Comparison of ENCODE assay signal across 15 cellular contexts in the genomic region with DNA sequence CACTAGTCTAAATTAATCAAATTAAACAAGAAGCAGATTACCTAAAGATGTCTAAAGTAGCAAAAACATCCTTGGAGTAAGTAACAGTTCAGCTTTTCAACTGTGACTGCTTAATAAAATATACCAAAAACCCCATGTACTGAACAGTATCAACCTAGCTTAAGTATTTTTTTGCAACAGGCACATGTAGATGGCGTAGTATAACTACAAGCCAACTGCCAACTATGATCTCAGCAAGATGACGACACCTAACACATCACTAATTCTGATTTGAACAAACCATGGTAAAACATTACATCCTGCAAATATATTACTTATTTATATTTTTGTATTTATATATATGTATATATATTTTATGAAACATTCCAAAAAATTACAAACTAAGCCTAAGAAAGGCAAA. TPM values are rescaled to one million over a fixed set of nuclear protein-coding genes. Genes with fewer than 3 reads are reported as not detected.
DNase-seq lines count a peak whose midpoint lies in the region; ATAC-seq, FAIRE-seq and TF ChIP-seq lines count a peak whose summit lies in the region.
"Had no signal": no experiment of that assay in that cellular context is flagged by ENCODE, and none has a peak within 500 bp of the region (broad histone marks: within the 10 kb centered on the region; RNA-seq: fewer than 3 reads in every experiment).

No MANE protein-coding gene starts in this region.

- FAIRE-seq in A549 (lab: Jason Lieb, UNC) = no peak
- peak; percentile 74 for FAIRE-seq in GM12891 (lab: Jason Lieb, UNC)

- peak; percentile 10 to 14; a peak in 1 of 5 replicates for TF ChIP-seq RAD21 in A549 (conservative IDR thresholded peaks at IDR 0.05 in 1 of 2, IDR thresholded peaks at IDR 0.05 in 1 of 2)

- DNase-seq in A549 (ENCODE audit: low read depth in 1 of 2, low spot score in 1 of 2) = peak in 1 of 2 experiments; percentile 20
- DNase-seq in GM12891 (ENCODE audit: insufficient read length, low spot score) = no peak
- DNase-seq in amniotic epithelial cell (ENCODE audit: low read depth) = peak; percentile 71
- peak; percentile 59 for DNase-seq in fibroblast of the aortic adventitia (ENCODE audit: low read depth)
- no peak for DNase-seq in prostate gland (ENCODE audit: low spot score)
- no peak for DNase-seq in stimulated activated CD4-positive, alpha-beta T cell treated with anti-CD3 and anti-CD28 coated beads, Interleukin-12 subunit alpha, Interleukin-12 subunit beta, amount 100 ng/mL, for 4 hours
- no peak for DNase-seq in SKM-1 treated with dmso at 0.1 percent for 144 hours (lab: John Stamatoyannopoulos, UW; ENCODE audit: unreplicated experiment)
- DNase-seq in medulla oblongata (ENCODE audit: extremely low spot score) = no peak
- DNase-seq: activated naive CD8-positive, alpha-beta T cell treated with anti-CD3 and anti-CD28 coated beads, Interleukin-2, amount 10 ng/mL, durations not matched to agents 7 days and 5 days; head of caudate nucleus; left cardiac atrium; naive B cell; NCI-H2029 treated with DMSO at 0.1 percent for 48 hours; NK-92 treated with Interleukin-12 subunit alpha and Interleukin-12 subunit beta, amount 100 ng/mL, for 24 hours; WERI-Rb-1 had no signal

- no peaks in the 10 kb centered on the region for H3K36me3 ChIP-seq in prostate gland

- H3K4me3 ChIP-seq in A549 (no peak overlapping the region), fibroblast of the aortic adventitia (ENCODE audit: low read depth, low read length) (no peak overlapping the region), prostate gland (no peak overlapping the region)

- WGBS in A549 (ENCODE audit: missing lambda C conversion rate) = 63% methylated on average over 2 of the region's 2 CpGs
- WGBS in prostate gland = 81% methylated on average over 2 of the region's 2 CpGs

- intact Hi-C loops in prostate gland (cut with DNase I) = loop anchor here (10.0 kb wide), 1 partner anchor 85 kb away; no protein-coding TSS in a partner anchor

- no peak overlapping the region for H3K27ac ChIP-seq in A549
- H3K27ac ChIP-seq in prostate gland = no peak overlapping the region
- H3K27ac ChIP-seq: WERI-Rb-1 had no signal

- no peaks in the 10 kb centered on the region for H3K27me3 ChIP-seq in prostate gland (replicated peaks; ENCODE audit: insufficient read depth)

- peaks cover 64% of the 10 kb centered on the region for H3K4me1 ChIP-seq in A549
- no peaks in the 10 kb centered on the region for H3K4me1 ChIP-seq in prostate gland (replicated peaks)

- peak; percentile 10; the same call in 1 of the 3 replicates for TF ChIP-seq CTCF in A549 (IDR thresholded peaks at IDR 0.05)
- TF ChIP-seq CTCF in fibroblast of the aortic adventitia (IDR thresholded peaks at IDR 0.05; ENCODE audit: insufficient read depth, low read length) = no peak
- TF ChIP-seq CTCF in prostate gland (IDR thresholded peaks at IDR 0.05) = no peak

- H3K4me2 ChIP-seq in A549 = peak overlapping the region; percentile 61

- H3K9me3 ChIP-seq in A549 (no peaks in the 10 kb centered on the region), prostate gland (no peaks in the 10 kb centered on the region)

- CTCF ChIA-PET in A549 (lab: Yijun Ruan, JAX) = interaction anchor here (0.9 to 1.3 kb wide), 3 partner anchors 9 to 86 kb away, joined by 3 read pairs; no protein-coding TSS in a partner anchor

- 0 out of 6 replicates have a peak, but pooled peaks have one; percentile 45 to 64 for ATAC-seq in A549

- POLR2A ChIA-PET in A549 (lab: Yijun Ruan, JAX) = no interaction called here

- TF ChIP-seq POLR2A in A549 (IDR thresholded peaks at IDR 0.05; ENCODE audit: low read length) (no peak), GM12891 (IDR thresholded peaks at IDR 0.05; ENCODE audit: low read depth, low read length) (no peak), prostate gland (IDR thresholded peaks at IDR 0.05) (no peak)

- no peak for TF ChIP-seq EP300 in A549 (IDR thresholded peaks at IDR 0.05)

TF ChIP-seq in A549, 52 proteins besides CTCF, POLR2A, EP300 and RAD21:
- TF ChIP-seq ZC3H11A (IDR thresholded peaks at IDR 0.05) = no peak
- TF ChIP-seq, protein P1, sequence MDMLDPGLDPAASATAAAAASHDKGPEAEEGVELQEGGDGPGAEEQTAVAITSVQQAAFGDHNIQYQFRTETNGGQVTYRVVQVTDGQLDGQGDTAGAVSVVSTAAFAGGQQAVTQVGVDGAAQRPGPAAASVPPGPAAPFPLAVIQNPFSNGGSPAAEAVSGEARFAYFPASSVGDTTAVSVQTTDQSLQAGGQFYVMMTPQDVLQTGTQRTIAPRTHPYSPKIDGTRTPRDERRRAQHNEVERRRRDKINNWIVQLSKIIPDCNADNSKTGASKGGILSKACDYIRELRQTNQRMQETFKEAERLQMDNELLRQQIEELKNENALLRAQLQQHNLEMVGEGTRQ (IDR thresholded peaks at IDR 0.05) = no peak
- no peak for TF ChIP-seq EHMT2 (IDR thresholded peaks at IDR 0.05; ENCODE audit: low read depth)
- no peak for TF ChIP-seq JUN (IDR thresholded peaks at IDR 0.05)
- no peak for TF ChIP-seq KDM1A (IDR thresholded peaks at IDR 0.05; ENCODE audit: low read depth)
- TF ChIP-seq CEBPB (IDR thresholded peaks at IDR 0.05) = no peak; a peak in 1 of 4 replicates
- no peak for TF ChIP-seq PHF8 (IDR thresholded peaks at IDR 0.05; ENCODE audit: borderline replicate concordance, low read depth)

TF ChIP-seq in GM12891, 5 proteins besides CTCF, POLR2A, EP300 and RAD21:
- TF ChIP-seq SPI1 (IDR thresholded peaks at IDR 0.05; ENCODE audit: low read depth, low read length) (no peak), POLR2AphosphoS5 (IDR thresholded peaks at IDR 0.05; ENCODE audit: low read depth, low read length) (no peak), POU2F2 (IDR thresholded peaks at IDR 0.05; ENCODE audit: low read depth, low read length) (no peak), PAX5 (IDR thresholded peaks at IDR 0.05; ENCODE audit: insufficient read depth, low read length, severe bottlenecking) (no peak), TAF1 (IDR thresholded peaks at IDR 0.05; ENCODE audit: low read depth, low read length) (no peak)

RNA-seq across cellular contexts. Expression of gene DHX15, which starts 24.5 kb away (rescaled TPM):
- 171 and 189 TPM in 2 replicates for polyA plus RNA-seq in A549 (2011; rRNA removed)
- polyA plus RNA-seq in A549 (2012; cell fraction: cytosol; rRNA removed) = 57.7 and 60.1 TPM in 2 replicates
- polyA plus RNA-seq in A549 (2012; cell fraction: nucleus; rRNA removed) = 62.8 and 107 TPM in 2 replicates
- 153 to 154 TPM (median 154 TPM) in 3 replicates for polyA plus RNA-seq in A549 (2017; fragmentation: RNase III; extraction: RNeasy Plus Mini Kit Qiagen cat#74134 plus additional on column Dnase treatment)
- polyA minus RNA-seq in A549 (2011; rRNA and poly(A)+ RNA removed) = 125 and 131 TPM in 2 replicates
- polyA plus RNA-seq in GM12891 (2012; ENCODE audit: low read depth, missing spikeins) = 107 TPM
- 141 and 165 TPM in 2 replicates for total RNA-seq in fibroblast of the aortic adventitia (ENCODE audit: low replicate concordance)
- 100 to 1,000 TPM in 1 of 2 donors, 10 to 100 TPM in 1; 86.1 to 109 TPM for total RNA-seq in prostate gland

Comparison
In these comparisons a context has a peak if more than half of its experiments do, and no peak if none do; other contexts are left out.
1. DNase-seq: peak in amniotic epithelial cell (single experiment) and fibroblast of the aortic adventitia (single experiment); none in GM12891 (single experiment), prostate gland (single experiment), stimulated activated CD4-positive, alpha-beta T cell treated with anti-CD3 and anti-CD28 coated beads, Interleukin-12 subunit alpha, Interleukin-12 subunit beta, amount 100 ng/mL, for 4 hours (single experiment), SKM-1 treated with dmso at 0.1 percent for 144 hours (single experiment) and medulla oblongata (single experiment).